Comparison of ENCODE assay signal across 1 cellular context in the genomic region with DNA sequence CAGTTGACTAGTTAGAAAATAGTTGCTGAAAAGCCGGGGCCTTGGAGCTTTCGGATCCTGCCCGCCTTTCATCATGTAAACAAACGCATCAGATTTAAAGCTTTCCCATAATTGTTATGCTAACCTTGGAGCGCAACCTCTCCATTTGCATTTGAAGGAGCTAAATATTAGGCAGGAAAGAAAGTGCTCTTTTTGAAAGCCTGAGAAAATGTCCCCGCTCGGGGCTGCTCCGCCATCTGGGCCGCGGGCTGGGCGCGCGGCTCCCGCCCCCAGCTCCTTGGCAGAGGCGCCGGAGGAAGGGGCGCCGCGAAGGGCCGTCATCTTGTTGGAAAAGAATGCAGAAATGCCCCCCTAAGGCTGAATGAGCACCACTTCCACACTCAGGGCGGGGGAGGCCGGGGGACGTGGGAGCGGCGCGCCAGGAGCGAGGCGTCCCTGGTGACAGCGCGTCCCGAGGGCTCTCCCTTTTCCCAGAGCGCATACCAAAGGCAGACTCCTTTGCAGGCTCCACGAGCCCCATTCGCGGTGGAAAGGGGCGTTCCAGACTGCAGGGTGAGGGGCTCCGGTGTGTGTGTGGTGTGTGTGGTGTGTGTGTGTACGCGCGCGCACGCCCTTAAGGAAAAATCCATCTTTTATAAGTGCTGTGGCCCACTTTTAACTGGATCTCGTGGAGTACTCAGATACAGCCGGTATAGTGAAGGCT.
TF ChIP-seq lines count a peak whose summit lies in the region.

No MANE protein-coding gene starts in this region.

TF ChIP-seq in WTC11, 78 proteins besides CTCF, POLR2A, EP300 and RAD21 (continued from another document):
- TF ChIP-seq, protein P1, sequence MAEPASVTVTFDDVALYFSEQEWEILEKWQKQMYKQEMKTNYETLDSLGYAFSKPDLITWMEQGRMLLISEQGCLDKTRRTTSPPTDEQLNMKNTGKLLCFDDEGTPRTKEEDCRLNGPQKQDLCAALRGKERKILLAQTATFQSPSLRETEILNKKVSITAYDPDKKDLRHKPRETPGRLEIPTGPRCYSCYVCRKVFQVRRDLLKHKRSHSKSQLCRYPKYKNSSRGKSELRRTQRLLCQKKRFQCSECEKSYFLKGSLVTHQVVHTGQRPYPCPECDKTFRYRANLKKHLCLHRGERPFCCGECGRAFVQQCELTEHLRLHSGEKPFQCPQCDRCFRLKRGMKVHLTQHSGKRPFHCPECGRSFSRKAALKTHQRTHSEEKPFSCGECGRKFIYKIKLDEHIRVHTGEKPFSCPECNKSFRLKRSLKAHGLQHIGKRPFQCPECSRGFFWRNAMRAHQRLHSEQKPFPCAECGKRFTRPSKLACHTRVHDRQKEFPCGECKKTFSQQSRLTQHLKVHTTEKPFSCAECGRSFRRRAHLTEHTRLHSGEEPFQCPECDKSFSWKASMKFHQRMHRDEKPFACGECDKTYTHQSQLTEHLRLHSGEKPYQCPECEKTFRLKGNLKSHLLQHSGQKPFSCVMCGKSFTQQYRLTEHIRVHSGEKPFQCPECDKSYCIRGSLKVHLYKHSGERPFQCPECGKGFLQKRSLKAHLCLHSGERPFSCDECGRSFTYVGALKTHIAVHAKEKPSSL (CRISPR knock-in tag; conservative IDR thresholded peaks at IDR 0.05) = no peak
- TF ChIP-seq, protein P2, sequence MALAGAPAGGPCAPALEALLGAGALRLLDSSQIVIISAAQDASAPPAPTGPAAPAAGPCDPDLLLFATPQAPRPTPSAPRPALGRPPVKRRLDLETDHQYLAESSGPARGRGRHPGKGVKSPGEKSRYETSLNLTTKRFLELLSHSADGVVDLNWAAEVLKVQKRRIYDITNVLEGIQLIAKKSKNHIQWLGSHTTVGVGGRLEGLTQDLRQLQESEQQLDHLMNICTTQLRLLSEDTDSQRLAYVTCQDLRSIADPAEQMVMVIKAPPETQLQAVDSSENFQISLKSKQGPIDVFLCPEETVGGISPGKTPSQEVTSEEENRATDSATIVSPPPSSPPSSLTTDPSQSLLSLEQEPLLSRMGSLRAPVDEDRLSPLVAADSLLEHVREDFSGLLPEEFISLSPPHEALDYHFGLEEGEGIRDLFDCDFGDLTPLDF (CRISPR knock-in tag; IDR thresholded peaks at IDR 0.05) = 0 out of 2 replicates have a peak, but pooled peaks have one; percentile 27
- no peak for TF ChIP-seq RORB (CRISPR knock-in tag; IDR thresholded peaks at IDR 0.05)
- TF ChIP-seq ZBTB21 (CRISPR knock-in tag; IDR thresholded peaks at IDR 0.05; ENCODE audit: borderline replicate concordance) = 0 out of 2 replicates have a peak, but pooled peaks have one; percentile 43
- no peak for TF ChIP-seq CBFB (CRISPR knock-in tag; IDR thresholded peaks at IDR 0.05; ENCODE audit: low read depth)
- TF ChIP-seq, protein P3, sequence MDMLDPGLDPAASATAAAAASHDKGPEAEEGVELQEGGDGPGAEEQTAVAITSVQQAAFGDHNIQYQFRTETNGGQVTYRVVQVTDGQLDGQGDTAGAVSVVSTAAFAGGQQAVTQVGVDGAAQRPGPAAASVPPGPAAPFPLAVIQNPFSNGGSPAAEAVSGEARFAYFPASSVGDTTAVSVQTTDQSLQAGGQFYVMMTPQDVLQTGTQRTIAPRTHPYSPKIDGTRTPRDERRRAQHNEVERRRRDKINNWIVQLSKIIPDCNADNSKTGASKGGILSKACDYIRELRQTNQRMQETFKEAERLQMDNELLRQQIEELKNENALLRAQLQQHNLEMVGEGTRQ (CRISPR knock-in tag; IDR thresholded peaks at IDR 0.05) = no peak
- no peak for TF ChIP-seq KAT7 (CRISPR knock-in tag; IDR thresholded peaks at IDR 0.05; ENCODE audit: borderline replicate concordance)
- no peak for TF ChIP-seq FOXJ3 (CRISPR knock-in tag; IDR thresholded peaks at IDR 0.05; ENCODE audit: borderline replicate concordance)
- TF ChIP-seq, protein P4, sequence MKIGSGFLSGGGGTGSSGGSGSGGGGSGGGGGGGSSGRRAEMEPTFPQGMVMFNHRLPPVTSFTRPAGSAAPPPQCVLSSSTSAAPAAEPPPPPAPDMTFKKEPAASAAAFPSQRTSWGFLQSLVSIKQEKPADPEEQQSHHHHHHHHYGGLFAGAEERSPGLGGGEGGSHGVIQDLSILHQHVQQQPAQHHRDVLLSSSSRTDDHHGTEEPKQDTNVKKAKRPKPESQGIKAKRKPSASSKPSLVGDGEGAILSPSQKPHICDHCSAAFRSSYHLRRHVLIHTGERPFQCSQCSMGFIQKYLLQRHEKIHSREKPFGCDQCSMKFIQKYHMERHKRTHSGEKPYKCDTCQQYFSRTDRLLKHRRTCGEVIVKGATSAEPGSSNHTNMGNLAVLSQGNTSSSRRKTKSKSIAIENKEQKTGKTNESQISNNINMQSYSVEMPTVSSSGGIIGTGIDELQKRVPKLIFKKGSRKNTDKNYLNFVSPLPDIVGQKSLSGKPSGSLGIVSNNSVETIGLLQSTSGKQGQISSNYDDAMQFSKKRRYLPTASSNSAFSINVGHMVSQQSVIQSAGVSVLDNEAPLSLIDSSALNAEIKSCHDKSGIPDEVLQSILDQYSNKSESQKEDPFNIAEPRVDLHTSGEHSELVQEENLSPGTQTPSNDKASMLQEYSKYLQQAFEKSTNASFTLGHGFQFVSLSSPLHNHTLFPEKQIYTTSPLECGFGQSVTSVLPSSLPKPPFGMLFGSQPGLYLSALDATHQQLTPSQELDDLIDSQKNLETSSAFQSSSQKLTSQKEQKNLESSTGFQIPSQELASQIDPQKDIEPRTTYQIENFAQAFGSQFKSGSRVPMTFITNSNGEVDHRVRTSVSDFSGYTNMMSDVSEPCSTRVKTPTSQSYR (CRISPR knock-in tag; IDR thresholded peaks at IDR 0.05) = no peak
- TF ChIP-seq ZNF416 (CRISPR knock-in tag; IDR thresholded peaks at IDR 0.05) = no peak
- TF ChIP-seq MYBL2 (CRISPR knock-in tag; IDR thresholded peaks at IDR 0.05) = no peak
- TF ChIP-seq FOXK1 (CRISPR knock-in tag; IDR thresholded peaks at IDR 0.05) = 0 out of 2 replicates have a peak, but pooled peaks have one; percentile 19
